ENCODE assay signal across 1 cellular context in genomic region chr9:112717669-112718331, GRCh38.
TF ChIP-seq lines count a peak whose summit lies in the region.

A gene with protein sequence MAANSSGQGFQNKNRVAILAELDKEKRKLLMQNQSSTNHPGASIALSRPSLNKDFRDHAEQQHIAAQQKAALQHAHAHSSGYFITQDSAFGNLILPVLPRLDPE (minus strand): TSS chr9:112718117. CDS start chr9:112716485, 1,632 bp downstream.

TF ChIP-seq in HepG2, 621 proteins besides CTCF, POLR2A, EP300 and RAD21 (continued from another document and continues in another):
- no peak for TF ChIP-seq RNF219 (CRISPR knock-in tag; IDR thresholded peaks at IDR 0.05)
- TF ChIP-seq ZNF354B (CRISPR knock-in tag; IDR thresholded peaks at IDR 0.05) = no peak
- no peak for TF ChIP-seq FOXM1 (CRISPR knock-in tag; IDR thresholded peaks at IDR 0.05)
- TF ChIP-seq, protein P1, sequence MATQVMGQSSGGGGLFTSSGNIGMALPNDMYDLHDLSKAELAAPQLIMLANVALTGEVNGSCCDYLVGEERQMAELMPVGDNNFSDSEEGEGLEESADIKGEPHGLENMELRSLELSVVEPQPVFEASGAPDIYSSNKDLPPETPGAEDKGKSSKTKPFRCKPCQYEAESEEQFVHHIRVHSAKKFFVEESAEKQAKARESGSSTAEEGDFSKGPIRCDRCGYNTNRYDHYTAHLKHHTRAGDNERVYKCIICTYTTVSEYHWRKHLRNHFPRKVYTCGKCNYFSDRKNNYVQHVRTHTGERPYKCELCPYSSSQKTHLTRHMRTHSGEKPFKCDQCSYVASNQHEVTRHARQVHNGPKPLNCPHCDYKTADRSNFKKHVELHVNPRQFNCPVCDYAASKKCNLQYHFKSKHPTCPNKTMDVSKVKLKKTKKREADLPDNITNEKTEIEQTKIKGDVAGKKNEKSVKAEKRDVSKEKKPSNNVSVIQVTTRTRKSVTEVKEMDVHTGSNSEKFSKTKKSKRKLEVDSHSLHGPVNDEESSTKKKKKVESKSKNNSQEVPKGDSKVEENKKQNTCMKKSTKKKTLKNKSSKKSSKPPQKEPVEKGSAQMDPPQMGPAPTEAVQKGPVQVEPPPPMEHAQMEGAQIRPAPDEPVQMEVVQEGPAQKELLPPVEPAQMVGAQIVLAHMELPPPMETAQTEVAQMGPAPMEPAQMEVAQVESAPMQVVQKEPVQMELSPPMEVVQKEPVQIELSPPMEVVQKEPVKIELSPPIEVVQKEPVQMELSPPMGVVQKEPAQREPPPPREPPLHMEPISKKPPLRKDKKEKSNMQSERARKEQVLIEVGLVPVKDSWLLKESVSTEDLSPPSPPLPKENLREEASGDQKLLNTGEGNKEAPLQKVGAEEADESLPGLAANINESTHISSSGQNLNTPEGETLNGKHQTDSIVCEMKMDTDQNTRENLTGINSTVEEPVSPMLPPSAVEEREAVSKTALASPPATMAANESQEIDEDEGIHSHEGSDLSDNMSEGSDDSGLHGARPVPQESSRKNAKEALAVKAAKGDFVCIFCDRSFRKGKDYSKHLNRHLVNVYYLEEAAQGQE (IDR thresholded peaks at IDR 0.05; ENCODE audit: borderline replicate concordance in 1 of 2, low read depth in 1 of 2, low read length in 2 of 2) = no peak
- TF ChIP-seq, protein P2, sequence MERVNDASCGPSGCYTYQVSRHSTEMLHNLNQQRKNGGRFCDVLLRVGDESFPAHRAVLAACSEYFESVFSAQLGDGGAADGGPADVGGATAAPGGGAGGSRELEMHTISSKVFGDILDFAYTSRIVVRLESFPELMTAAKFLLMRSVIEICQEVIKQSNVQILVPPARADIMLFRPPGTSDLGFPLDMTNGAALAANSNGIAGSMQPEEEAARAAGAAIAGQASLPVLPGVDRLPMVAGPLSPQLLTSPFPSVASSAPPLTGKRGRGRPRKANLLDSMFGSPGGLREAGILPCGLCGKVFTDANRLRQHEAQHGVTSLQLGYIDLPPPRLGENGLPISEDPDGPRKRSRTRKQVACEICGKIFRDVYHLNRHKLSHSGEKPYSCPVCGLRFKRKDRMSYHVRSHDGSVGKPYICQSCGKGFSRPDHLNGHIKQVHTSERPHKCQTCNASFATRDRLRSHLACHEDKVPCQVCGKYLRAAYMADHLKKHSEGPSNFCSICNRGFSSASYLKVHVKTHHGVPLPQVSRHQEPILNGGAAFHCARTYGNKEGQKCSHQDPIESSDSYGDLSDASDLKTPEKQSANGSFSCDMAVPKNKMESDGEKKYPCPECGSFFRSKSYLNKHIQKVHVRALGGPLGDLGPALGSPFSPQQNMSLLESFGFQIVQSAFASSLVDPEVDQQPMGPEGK (CRISPR knock-in tag; IDR thresholded peaks at IDR 0.05) = no peak
- TF ChIP-seq, protein P3, sequence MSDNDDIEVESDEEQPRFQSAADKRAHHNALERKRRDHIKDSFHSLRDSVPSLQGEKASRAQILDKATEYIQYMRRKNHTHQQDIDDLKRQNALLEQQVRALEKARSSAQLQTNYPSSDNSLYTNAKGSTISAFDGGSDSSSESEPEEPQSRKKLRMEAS (IDR thresholded peaks at IDR 0.05) = peak; percentile 63
- no peak for TF ChIP-seq MIER3 (CRISPR knock-in tag; IDR thresholded peaks at IDR 0.05; ENCODE audit: borderline replicate concordance)
- TF ChIP-seq ZNF232 (CRISPR knock-in tag; IDR thresholded peaks at IDR 0.05; ENCODE audit: borderline replicate concordance) = no peak
- TF ChIP-seq, protein P4, sequence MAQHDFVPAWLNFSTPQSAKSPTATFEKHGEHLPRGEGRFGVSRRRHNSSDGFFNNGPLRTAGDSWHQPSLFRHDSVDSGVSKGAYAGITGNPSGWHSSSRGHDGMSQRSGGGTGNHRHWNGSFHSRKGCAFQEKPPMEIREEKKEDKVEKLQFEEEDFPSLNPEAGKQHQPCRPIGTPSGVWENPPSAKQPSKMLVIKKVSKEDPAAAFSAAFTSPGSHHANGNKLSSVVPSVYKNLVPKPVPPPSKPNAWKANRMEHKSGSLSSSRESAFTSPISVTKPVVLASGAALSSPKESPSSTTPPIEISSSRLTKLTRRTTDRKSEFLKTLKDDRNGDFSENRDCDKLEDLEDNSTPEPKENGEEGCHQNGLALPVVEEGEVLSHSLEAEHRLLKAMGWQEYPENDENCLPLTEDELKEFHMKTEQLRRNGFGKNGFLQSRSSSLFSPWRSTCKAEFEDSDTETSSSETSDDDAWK (CRISPR knock-in tag; IDR thresholded peaks at IDR 0.05) = no peak
- no peak for TF ChIP-seq ZSCAN20 (CRISPR knock-in tag; IDR thresholded peaks at IDR 0.05; ENCODE audit: borderline replicate concordance)
- TF ChIP-seq PRPF4 (IDR thresholded peaks at IDR 0.05; ENCODE audit: low read depth, low read length, poor library complexity, severe bottlenecking) = no peak
- no peak for TF ChIP-seq SRSF4 (IDR thresholded peaks at IDR 0.05; ENCODE audit: low read depth, low read length, poor library complexity, severe bottlenecking)
- no peak for TF ChIP-seq ZNF44 (CRISPR knock-in tag; IDR thresholded peaks at IDR 0.05)
- no peak for TF ChIP-seq JUND (CRISPR knock-in tag; IDR thresholded peaks at IDR 0.05)
- TF ChIP-seq, protein P5, sequence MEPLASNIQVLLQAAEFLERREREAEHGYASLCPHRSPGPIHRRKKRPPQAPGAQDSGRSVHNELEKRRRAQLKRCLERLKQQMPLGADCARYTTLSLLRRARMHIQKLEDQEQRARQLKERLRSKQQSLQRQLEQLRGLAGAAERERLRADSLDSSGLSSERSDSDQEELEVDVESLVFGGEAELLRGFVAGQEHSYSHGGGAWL (CRISPR knock-in tag; IDR thresholded peaks at IDR 0.05) = peak; percentile 24; the same call in 1 of the 2 replicates
- TF ChIP-seq, protein P6, sequence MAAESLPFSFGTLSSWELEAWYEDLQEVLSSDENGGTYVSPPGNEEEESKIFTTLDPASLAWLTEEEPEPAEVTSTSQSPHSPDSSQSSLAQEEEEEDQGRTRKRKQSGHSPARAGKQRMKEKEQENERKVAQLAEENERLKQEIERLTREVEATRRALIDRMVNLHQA (CRISPR knock-in tag; IDR thresholded peaks at IDR 0.05) = no peak
- TF ChIP-seq SRF (IDR thresholded peaks at IDR 0.05; ENCODE audit: low read depth, low read length) = no peak
- no peak for TF ChIP-seq NFIC (IDR thresholded peaks at IDR 0.05; ENCODE audit: low read length)
- TF ChIP-seq ZBTB7A (CRISPR knock-in tag; IDR thresholded peaks at IDR 0.05) = no peak
- TF ChIP-seq, protein P7, sequence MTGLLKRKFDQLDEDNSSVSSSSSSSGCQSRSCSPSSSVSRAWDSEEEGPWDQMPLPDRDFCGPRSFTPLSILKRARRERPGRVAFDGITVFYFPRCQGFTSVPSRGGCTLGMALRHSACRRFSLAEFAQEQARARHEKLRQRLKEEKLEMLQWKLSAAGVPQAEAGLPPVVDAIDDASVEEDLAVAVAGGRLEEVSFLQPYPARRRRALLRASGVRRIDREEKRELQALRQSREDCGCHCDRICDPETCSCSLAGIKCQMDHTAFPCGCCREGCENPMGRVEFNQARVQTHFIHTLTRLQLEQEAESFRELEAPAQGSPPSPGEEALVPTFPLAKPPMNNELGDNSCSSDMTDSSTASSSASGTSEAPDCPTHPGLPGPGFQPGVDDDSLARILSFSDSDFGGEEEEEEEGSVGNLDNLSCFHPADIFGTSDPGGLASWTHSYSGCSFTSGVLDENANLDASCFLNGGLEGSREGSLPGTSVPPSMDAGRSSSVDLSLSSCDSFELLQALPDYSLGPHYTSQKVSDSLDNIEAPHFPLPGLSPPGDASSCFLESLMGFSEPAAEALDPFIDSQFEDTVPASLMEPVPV (CRISPR knock-in tag; IDR thresholded peaks at IDR 0.05) = no peak
- TF ChIP-seq HMG20B (CRISPR knock-in tag; conservative IDR thresholded peaks at IDR 0.05) = no peak
- peak; percentile 81; the same call in 1 of the 2 replicates for TF ChIP-seq SIN3A (IDR thresholded peaks at IDR 0.05; ENCODE audit: borderline replicate concordance, low read depth, low read length)
- TF ChIP-seq DNMT3B (CRISPR knock-in tag; conservative IDR thresholded peaks at IDR 0.05) = no peak
- TF ChIP-seq ADNP (CRISPR knock-in tag; IDR thresholded peaks at IDR 0.05) = no peak
- TF ChIP-seq HDAC1 (CRISPR knock-in tag; IDR thresholded peaks at IDR 0.05) = peak; percentile 89
- TF ChIP-seq SRSF9 (IDR thresholded peaks at IDR 0.05; ENCODE audit: borderline replicate concordance, insufficient read depth, low read depth, low read length, poor library complexity, severe bottlenecking) = no peak
- no peak for TF ChIP-seq ARNTL (CRISPR knock-in tag; IDR thresholded peaks at IDR 0.05)
- TF ChIP-seq, protein P8, sequence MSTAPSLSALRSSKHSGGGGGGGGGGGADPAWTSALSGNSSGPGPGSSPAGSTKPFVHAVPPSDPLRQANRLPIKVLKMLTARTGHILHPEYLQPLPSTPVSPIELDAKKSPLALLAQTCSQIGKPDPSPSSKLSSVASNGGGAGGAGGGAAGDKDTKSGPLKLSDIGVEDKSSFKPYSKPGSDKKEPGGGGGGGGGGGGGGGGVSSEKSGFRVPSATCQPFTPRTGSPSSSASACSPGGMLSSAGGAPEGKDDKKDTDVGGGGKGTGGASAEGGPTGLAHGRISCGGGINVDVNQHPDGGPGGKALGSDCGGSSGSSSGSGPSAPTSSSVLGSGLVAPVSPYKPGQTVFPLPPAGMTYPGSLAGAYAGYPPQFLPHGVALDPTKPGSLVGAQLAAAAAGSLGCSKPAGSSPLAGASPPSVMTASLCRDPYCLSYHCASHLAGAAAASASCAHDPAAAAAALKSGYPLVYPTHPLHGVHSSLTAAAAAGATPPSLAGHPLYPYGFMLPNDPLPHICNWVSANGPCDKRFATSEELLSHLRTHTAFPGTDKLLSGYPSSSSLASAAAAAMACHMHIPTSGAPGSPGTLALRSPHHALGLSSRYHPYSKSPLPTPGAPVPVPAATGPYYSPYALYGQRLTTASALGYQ (CRISPR knock-in tag; IDR thresholded peaks at IDR 0.05) = no peak
- TF ChIP-seq NCOA2 (CRISPR knock-in tag; IDR thresholded peaks at IDR 0.05) = no peak
- TF ChIP-seq ZNF337 (CRISPR knock-in tag; IDR thresholded peaks at IDR 0.05; ENCODE audit: borderline replicate concordance, low read depth) = no peak
- peak; percentile 75 for TF ChIP-seq ZFX (CRISPR knock-in tag; IDR thresholded peaks at IDR 0.05; ENCODE audit: low read depth)
- TF ChIP-seq, protein P9, sequence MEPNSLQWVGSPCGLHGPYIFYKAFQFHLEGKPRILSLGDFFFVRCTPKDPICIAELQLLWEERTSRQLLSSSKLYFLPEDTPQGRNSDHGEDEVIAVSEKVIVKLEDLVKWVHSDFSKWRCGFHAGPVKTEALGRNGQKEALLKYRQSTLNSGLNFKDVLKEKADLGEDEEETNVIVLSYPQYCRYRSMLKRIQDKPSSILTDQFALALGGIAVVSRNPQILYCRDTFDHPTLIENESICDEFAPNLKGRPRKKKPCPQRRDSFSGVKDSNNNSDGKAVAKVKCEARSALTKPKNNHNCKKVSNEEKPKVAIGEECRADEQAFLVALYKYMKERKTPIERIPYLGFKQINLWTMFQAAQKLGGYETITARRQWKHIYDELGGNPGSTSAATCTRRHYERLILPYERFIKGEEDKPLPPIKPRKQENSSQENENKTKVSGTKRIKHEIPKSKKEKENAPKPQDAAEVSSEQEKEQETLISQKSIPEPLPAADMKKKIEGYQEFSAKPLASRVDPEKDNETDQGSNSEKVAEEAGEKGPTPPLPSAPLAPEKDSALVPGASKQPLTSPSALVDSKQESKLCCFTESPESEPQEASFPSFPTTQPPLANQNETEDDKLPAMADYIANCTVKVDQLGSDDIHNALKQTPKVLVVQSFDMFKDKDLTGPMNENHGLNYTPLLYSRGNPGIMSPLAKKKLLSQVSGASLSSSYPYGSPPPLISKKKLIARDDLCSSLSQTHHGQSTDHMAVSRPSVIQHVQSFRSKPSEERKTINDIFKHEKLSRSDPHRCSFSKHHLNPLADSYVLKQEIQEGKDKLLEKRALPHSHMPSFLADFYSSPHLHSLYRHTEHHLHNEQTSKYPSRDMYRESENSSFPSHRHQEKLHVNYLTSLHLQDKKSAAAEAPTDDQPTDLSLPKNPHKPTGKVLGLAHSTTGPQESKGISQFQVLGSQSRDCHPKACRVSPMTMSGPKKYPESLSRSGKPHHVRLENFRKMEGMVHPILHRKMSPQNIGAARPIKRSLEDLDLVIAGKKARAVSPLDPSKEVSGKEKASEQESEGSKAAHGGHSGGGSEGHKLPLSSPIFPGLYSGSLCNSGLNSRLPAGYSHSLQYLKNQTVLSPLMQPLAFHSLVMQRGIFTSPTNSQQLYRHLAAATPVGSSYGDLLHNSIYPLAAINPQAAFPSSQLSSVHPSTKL (CRISPR knock-in tag; IDR thresholded peaks at IDR 0.05) = no peak
- TF ChIP-seq ZNF564 (CRISPR knock-in tag; IDR thresholded peaks at IDR 0.05) = no peak
- TF ChIP-seq SP2 (CRISPR knock-in tag; IDR thresholded peaks at IDR 0.05) = peak; percentile 94
- no peak for TF ChIP-seq KLF13 (CRISPR knock-in tag; IDR thresholded peaks at IDR 0.05)
- TF ChIP-seq PLRG1 (conservative IDR thresholded peaks at IDR 0.05) = no peak
- no peak for TF ChIP-seq ZNF446 (CRISPR knock-in tag; IDR thresholded peaks at IDR 0.05)
- TF ChIP-seq REXO4 (CRISPR knock-in tag; IDR thresholded peaks at IDR 0.05; ENCODE audit: borderline replicate concordance) = no peak
- TF ChIP-seq EZH2 (conservative IDR thresholded peaks at IDR 0.05; ENCODE audit: low read depth, low read length) = no peak
- TF ChIP-seq HIC2 (CRISPR knock-in tag; IDR thresholded peaks at IDR 0.05; ENCODE audit: low read depth) = no peak
